19 cellular contexts compared by ENCODE assay signal in genomic region chr20:23640018-23640872, GRCh38. TPM values are rescaled to one million over a fixed set of nuclear protein-coding genes. Genes with fewer than 3 reads are reported as not detected.
"Had no signal": no experiment of that assay in that cellular context is flagged by ENCODE, and none has a peak within 500 bp of the region (broad histone marks: within the 10 kb centered on the region; RNA-seq: fewer than 3 reads in every experiment).

No MANE protein-coding gene starts in this region.

- H3K9me3 ChIP-seq: heart left ventricle, prostate gland, sigmoid colon, upper lobe of right lung had no signal

- H3K36me3 ChIP-seq: prostate gland, upper lobe of right lung had no signal

- H3K27me3 ChIP-seq: heart left ventricle, sigmoid colon, upper lobe of right lung had no signal

- H3K4me3 ChIP-seq: heart left ventricle, prostate gland, sigmoid colon, upper lobe of right lung had no signal

- DNase-seq: activated CD4-positive, alpha-beta memory T cell treated with anti-CD3 and anti-CD28 coated beads, Interleukin-2, amount 10 ng/mL, durations not matched to agents 7 days and 5 days; activated CD4-positive, alpha-beta T cell treated with anti-CD3 and anti-CD28 coated beads for 36 hours; activated T-cell treated with anti-CD3 and anti-CD28 coated beads, Interleukin-2, amount 50 U/mL, for 72 hours; aorta; foreskin melanocyte; midbrain; naive B cell; nucleus accumbens; sigmoid colon; stimulated activated CD4-positive, alpha-beta T cell treated with anti-CD3 and anti-CD28 coated beads, Interleukin-2, amount 100 ng/mL, for 24 hours; stimulated activated naive CD4-positive, alpha-beta T cell; T1000; upper lobe of right lung had no signal

- H3K27ac ChIP-seq: heart left ventricle, prostate gland, upper lobe of right lung, VCaP had no signal

- ATAC-seq: activated CD4-positive, alpha-beta T cell treated with anti-CD3 and anti-CD28 coated beads for 36 hours; activated T-cell treated with anti-CD3 and anti-CD28 coated beads, Interleukin-2, amount 50 U/mL, for 72 hours; heart left ventricle; upper lobe of right lung had no signal

RNA-seq across cellular contexts. Expression of gene CST9, which starts 34.5 kb away (rescaled TPM):
- total RNA-seq: activated CD4-positive, alpha-beta memory T cell treated with anti-CD3 and anti-CD28 coated beads, Interleukin-2, amount 10 ng/mL, durations not matched to agents 7 days and 5 days; activated CD4-positive, alpha-beta T cell treated with anti-CD3 and anti-CD28 coated beads for 36 hours; activated T-cell treated with anti-CD3 and anti-CD28 coated beads, Interleukin-2, amount 50 U/mL, for 72 hours; aorta; bronchial epithelial cell; heart left ventricle; liver; prostate gland; sigmoid colon; upper lobe of right lung had no signal
- polyA plus RNA-seq: aorta, heart left ventricle, keratinocyte, liver, sigmoid colon had no signal

RNA-seq across cellular contexts. Expression of gene CST4, which starts 48.6 kb away (rescaled TPM):
- total RNA-seq: activated CD4-positive, alpha-beta memory T cell treated with anti-CD3 and anti-CD28 coated beads, Interleukin-2, amount 10 ng/mL, durations not matched to agents 7 days and 5 days; activated CD4-positive, alpha-beta T cell treated with anti-CD3 and anti-CD28 coated beads for 36 hours; activated T-cell treated with anti-CD3 and anti-CD28 coated beads, Interleukin-2, amount 50 U/mL, for 72 hours; aorta; bronchial epithelial cell; heart left ventricle; liver; sigmoid colon; upper lobe of right lung had no signal
- polyA plus RNA-seq: aorta, heart left ventricle, keratinocyte, liver, sigmoid colon had no signal
